ENCODE assay signal across 2 cellular contexts in genomic region chrX:72158773-72159172, GRCh38.
TF ChIP-seq lines count a peak whose summit lies in the region.

No MANE protein-coding gene starts in this region.

TF ChIP-seq in A549, 52 proteins besides CTCF, POLR2A, EP300 and RAD21:
- TF ChIP-seq RARB (CRISPR knock-in tag; IDR thresholded peaks at IDR 0.05) = no peak
- peak; percentile 70 for TF ChIP-seq ZFP36 (IDR thresholded peaks at IDR 0.05; ENCODE audit: borderline replicate concordance, partially characterized antibody)
- TF ChIP-seq PHF8 (IDR thresholded peaks at IDR 0.05; ENCODE audit: borderline replicate concordance, low read depth) = no peak

TF ChIP-seq in K562, 482 proteins besides CTCF, POLR2A, EP300 and RAD21:
- no peak for TF ChIP-seq HOMEZ (CRISPR knock-in tag; IDR thresholded peaks at IDR 0.05)
- peak; percentile 59 for TF ChIP-seq ZFP36 (IDR thresholded peaks at IDR 0.05; ENCODE audit: low read depth, low read length, partially characterized antibody)
- TF ChIP-seq TRIM28 (IDR thresholded peaks at IDR 0.05) = no peak
- TF ChIP-seq GTF2E2 (tag; IDR thresholded peaks at IDR 0.05) = no peak
- no peak for TF ChIP-seq ETS2 (tag; IDR thresholded peaks at IDR 0.05; ENCODE audit: borderline replicate concordance, poor library complexity, severe bottlenecking)
- TF ChIP-seq FOXJ2 (tag; IDR thresholded peaks at IDR 0.05) = no peak
- no peak for TF ChIP-seq ZNF232 (CRISPR knock-in tag; IDR thresholded peaks at IDR 0.05)
